In genomic region chr15:85771276-85771675, GRCh38 we compare ENCODE assay signal across 14 cellular contexts. TPM values are rescaled to one million over a fixed set of nuclear protein-coding genes. Genes with fewer than 3 reads are reported as not detected.
DNase-seq lines count a peak whose midpoint lies in the region; ATAC-seq and TF ChIP-seq lines count a peak whose summit lies in the region.
"Had no signal": no experiment of that assay in that cellular context is flagged by ENCODE, and none has a peak within 500 bp of the region (broad histone marks: within the 10 kb centered on the region; RNA-seq: fewer than 3 reads in every experiment).

No MANE protein-coding gene starts in this region.

- no peak overlapping the region for H3K4me3 Mint-ChIP-seq in brain
- no peak overlapping the region for H3K4me3 Mint-ChIP-seq in activated CD4-positive, alpha-beta memory T cell treated with anti-CD3 and anti-CD28 coated beads, Interleukin-2, amount 10 ng/mL, durations not matched to agents 7 days and 5 days
- H3K4me3 Mint-ChIP-seq: stimulated activated naive CD8-positive, alpha-beta T cell treated with anti-CD3 and anti-CD28 coated beads, Interleukin-15, amount 100 ng/mL, for 72 hours had no signal

- H3K36me3 ChIP-seq in transverse colon = no peaks in the 10 kb centered on the region
- H3K36me3 ChIP-seq: prostate gland had no signal

- peaks cover 52% of the 10 kb centered on the region for H3K36me3 Mint-ChIP-seq in brain
- H3K36me3 Mint-ChIP-seq in activated CD4-positive, alpha-beta memory T cell treated with anti-CD3 and anti-CD28 coated beads, Interleukin-2, amount 10 ng/mL, durations not matched to agents 7 days and 5 days (ENCODE audit: low read depth) = no peaks in the 10 kb centered on the region

- peak overlapping the region in 3 of 4 donors; percentile 5 to 36 (median 24) for H3K27ac ChIP-seq in transverse colon

- TF ChIP-seq POLR2A in transverse colon (IDR thresholded peaks at IDR 0.05) = no peak

- H3K4me1 Mint-ChIP-seq in brain = peaks cover 57% of the 10 kb centered on the region
- no peaks in the 10 kb centered on the region for H3K4me1 Mint-ChIP-seq in activated CD4-positive, alpha-beta memory T cell treated with anti-CD3 and anti-CD28 coated beads, Interleukin-2, amount 10 ng/mL, durations not matched to agents 7 days and 5 days

- peaks cover 0 to 19% (median 0%) of the 10 kb centered on the region in 5 experiments for H3K9me3 Mint-ChIP-seq in brain
- H3K9me3 Mint-ChIP-seq in activated CD4-positive, alpha-beta memory T cell treated with anti-CD3 and anti-CD28 coated beads, Interleukin-2, amount 10 ng/mL, durations not matched to agents 7 days and 5 days = no peaks in the 10 kb centered on the region
- H3K9me3 Mint-ChIP-seq: stimulated activated naive CD8-positive, alpha-beta T cell treated with anti-CD3 and anti-CD28 coated beads, Interleukin-15, amount 100 ng/mL, for 72 hours had no signal

- TF ChIP-seq CTCF in brain (conservative IDR thresholded peaks at IDR 0.05) (no peak), omental fat pad (IDR thresholded peaks at IDR 0.05) (no peak), transverse colon (IDR thresholded peaks at IDR 0.05) (no peak)

- 76 to 95% methylated on average over 3 to 5 of the region's 5 CpGs for WGBS in transverse colon (ENCODE audit: low coverage in 1 of 2), 2 donors

- ATAC-seq in omental fat pad (ENCODE audit: low FRiP score) = peak; percentile 9
- no peak for ATAC-seq in HG02981 (IDR thresholded peaks at IDR 0.05; ENCODE audit: unreplicated experiment)
- ATAC-seq: stimulated activated naive CD8-positive, alpha-beta T cell treated with anti-CD3 and anti-CD28 coated beads, Interleukin-15, amount 100 ng/mL, for 72 hours had no signal

- CTCF ChIA-PET in activated CD4-positive, alpha-beta memory T cell treated with anti-CD3 and anti-CD28 coated beads, Interleukin-2, amount 10 ng/mL, durations not matched to agents 7 days and 5 days (lab: Charles Lee) = no interaction called here

- no peaks in the 10 kb centered on the region for H3K9me3 ChIP-seq in transverse colon
- H3K9me3 ChIP-seq: prostate gland had no signal

- no peak for TF ChIP-seq EP300 in transverse colon (IDR thresholded peaks at IDR 0.05; ENCODE audit: low read depth)

- intact Hi-C loops in transverse colon (cut with DNase I; ENCODE audit: low total_unique reads) = no loop called here

- POLR2A ChIA-PET in activated CD4-positive, alpha-beta memory T cell treated with anti-CD3 and anti-CD28 coated beads, Interleukin-2, amount 10 ng/mL, durations not matched to agents 7 days and 5 days (lab: Charles Lee) = no interaction called here

- H3K27ac Mint-ChIP-seq in brain = peak overlapping the region in 4 of 5 experiments; percentile 64 to 87 (median 84)
- H3K27ac Mint-ChIP-seq in activated CD4-positive, alpha-beta memory T cell treated with anti-CD3 and anti-CD28 coated beads, Interleukin-2, amount 10 ng/mL, durations not matched to agents 7 days and 5 days = no peak overlapping the region

- peak; percentile 38 for DNase-seq in glomerular visceral epithelial cell (ENCODE audit: extremely low spot score)
- no peak for DNase-seq in omental fat pad (ENCODE audit: low spot score)
- DNase-seq in transverse colon = no peak
- DNase-seq in activated CD4-positive, alpha-beta memory T cell treated with anti-CD3 and anti-CD28 coated beads, Interleukin-2, amount 10 ng/mL, durations not matched to agents 7 days and 5 days = no peak
- DNase-seq in stimulated activated CD4-positive, alpha-beta T cell treated with anti-CD3 and anti-CD28 coated beads, Interleukin-4, amount 100 ng/mL, for 1 hour = no peak
- DNase-seq: activated CD4-positive, alpha-beta T cell treated with anti-CD3 and anti-CD28 coated beads, Interleukin-2, amount 50 U/mL, for 1 hour; activated naive CD4-positive, alpha-beta T cell treated with anti-CD3 and anti-CD28 coated beads, Interleukin-2, amount 50 U/mL, for 16 hours; activated T-cell treated with anti-CD3 and anti-CD28 coated beads for 4 hours; NCI-H1417 treated with DMSO at 0.1 percent for 48 hours; stimulated activated naive CD8-positive, alpha-beta T cell treated with anti-CD3 and anti-CD28 coated beads, Interleukin-15, amount 100 ng/mL, for 72 hours; SW 1271 had no signal

- H3K27me3 Mint-ChIP-seq in brain = no peaks in the 10 kb centered on the region
- no peaks in the 10 kb centered on the region for H3K27me3 Mint-ChIP-seq in activated CD4-positive, alpha-beta memory T cell treated with anti-CD3 and anti-CD28 coated beads, Interleukin-2, amount 10 ng/mL, durations not matched to agents 7 days and 5 days
- H3K27me3 Mint-ChIP-seq: stimulated activated naive CD8-positive, alpha-beta T cell treated with anti-CD3 and anti-CD28 coated beads, Interleukin-15, amount 100 ng/mL, for 72 hours had no signal

- no peaks in the 10 kb centered on the region for H3K27me3 ChIP-seq in transverse colon

- H3K4me3 ChIP-seq in transverse colon = no peak overlapping the region
- H3K4me3 ChIP-seq: prostate gland had no signal

- in situ Hi-C loops in transverse colon (cut with MboI; ENCODE audit: low pct_ligation_motif_present in 1 of 4, low pct_unique_long_range_greater_than_20kb in 1 of 4, low sequenced_read_pairs in 3 of 4) = no loop called here

- H3K4me1 ChIP-seq in transverse colon = peaks cover 0 to 4% (median 3%) of the 10 kb centered on the region in 4 donors
- H3K4me1 ChIP-seq: prostate gland had no signal

RNA-seq across cellular contexts. Expression of gene KLHL25, which starts 23.4 kb away (rescaled TPM):
- polyA plus RNA-seq in brain (ENCODE audit: insufficient read depth, low read depth, low replicate concordance) = 14.7 TPM
- 10 to 100 TPM; 12.0 to 45.8 (median 22.3) TPM for total RNA-seq in omental fat pad
- 10 to 100 TPM; 10.1 to 36.0 (median 10.8) TPM for total RNA-seq in transverse colon
- 1 to 10 TPM; 4.3 to 4.4 TPM for total RNA-seq in activated CD4-positive, alpha-beta memory T cell treated with anti-CD3 and anti-CD28 coated beads, Interleukin-2, amount 10 ng/mL, durations not matched to agents 7 days and 5 days
